10 cellular contexts compared by ENCODE assay signal in the genomic region with DNA sequence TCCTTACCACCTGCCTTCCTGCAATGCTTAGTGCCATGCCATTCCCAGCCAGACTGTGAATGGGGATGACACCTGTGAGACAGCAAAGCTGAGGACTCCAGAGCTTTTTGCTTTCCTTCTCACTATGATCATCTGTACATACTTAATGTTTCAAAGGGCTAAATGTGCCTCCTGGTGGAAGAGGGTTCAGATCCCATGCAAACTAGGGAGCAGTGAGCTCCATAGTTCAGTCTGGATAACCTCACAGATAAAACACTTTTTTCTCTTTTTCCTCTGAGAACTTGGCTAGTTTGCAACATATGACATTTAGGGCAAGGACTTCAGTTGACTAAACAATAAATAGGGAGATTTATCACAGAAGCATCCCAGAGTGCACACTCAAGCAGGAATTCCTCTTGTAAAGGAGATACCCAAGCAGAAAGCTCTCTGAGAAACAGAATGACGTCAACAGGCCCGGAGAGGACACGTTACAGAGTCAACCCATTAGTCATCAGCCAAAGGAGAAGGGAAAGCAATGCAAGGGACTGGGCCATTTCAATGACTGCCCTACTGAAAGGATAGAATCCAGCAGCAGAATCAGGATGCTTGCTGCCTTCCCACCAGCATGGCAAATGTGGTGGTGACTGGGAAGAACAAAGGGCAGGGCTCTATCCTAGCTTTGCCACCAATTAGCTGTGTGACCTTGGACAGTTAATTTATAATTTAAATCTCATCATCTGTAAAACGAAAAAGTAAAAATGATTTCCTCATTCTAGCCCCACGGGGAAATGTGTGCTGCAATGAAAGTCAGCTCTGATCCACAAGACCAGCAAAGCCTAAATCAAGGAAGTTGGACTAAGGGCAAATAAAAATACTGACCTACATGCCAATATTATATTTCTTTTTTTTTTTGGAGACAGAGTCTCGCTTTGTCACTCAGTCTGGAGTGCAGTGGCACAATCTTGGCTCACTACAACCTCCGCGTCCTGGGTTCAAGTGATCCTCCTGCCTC.
DNase-seq lines count a peak whose midpoint lies in the region; ATAC-seq, FAIRE-seq and TF ChIP-seq lines count a peak whose summit lies in the region.
"Had no signal": no experiment of that assay in that cellular context is flagged by ENCODE, and none has a peak within 500 bp of the region (broad histone marks: within the 10 kb centered on the region; RNA-seq: fewer than 3 reads in every experiment).

No MANE protein-coding gene starts in this region.

- no peak for DNase-seq in CD4-positive, CD25-positive, alpha-beta regulatory T cell
- DNase-seq in SK-N-SH (no peak), foreskin fibroblast (peak; percentile 78 to 80), psoas muscle (peak in 1 of 2 donors; percentile 24), NCI-H2029 treated with DMSO at 0.1 percent for 48 hours (lab: John Stamatoyannopoulos, UW) (no peak), MM.1S (no peak), COLO668 (lab: John Stamatoyannopoulos, UW; ENCODE audit: unreplicated experiment) (no peak), GM12891 (ENCODE audit: insufficient read length, low spot score) (no peak)
- DNase-seq: amygdala had no signal

- no peak overlapping the region for H3K4me3 Mint-ChIP-seq in CD4-positive, CD25-positive, alpha-beta regulatory T cell

- H3K27me3 Mint-ChIP-seq in CD4-positive, CD25-positive, alpha-beta regulatory T cell, result no peaks in the 10 kb centered on the region

- H3K27ac ChIP-seq in CD4-positive, CD25-positive, alpha-beta regulatory T cell (ENCODE audit: insufficient read depth, low read length, poor library complexity, severe bottlenecking), result no peak overlapping the region
- H3K27ac ChIP-seq in SK-N-SH (ENCODE audit: low read depth in 2 of 2, low read length in 1 of 2), result peak overlapping the region in 1 of 2 experiments; percentile 89; a peak in 2 of 4 replicates
- peak overlapping the region; percentile 10 for H3K27ac ChIP-seq in psoas muscle
- no peak overlapping the region for H3K27ac ChIP-seq in MM.1S (ENCODE audit: low read length)
- H3K27ac ChIP-seq: SK-N-MC had no signal

- H3K4me2 ChIP-seq in SK-N-SH, result no peak overlapping the region
- no peak overlapping the region for H3K4me2 ChIP-seq in MM.1S (ENCODE audit: low read depth, low read length)

- H3K9me2 ChIP-seq in SK-N-SH (no peaks in the 10 kb centered on the region), MM.1S (replicated peaks; ENCODE audit: insufficient read depth, low read length) (no peaks in the 10 kb centered on the region)

- no peaks in the 10 kb centered on the region for H3K9me3 ChIP-seq in CD4-positive, CD25-positive, alpha-beta regulatory T cell (ENCODE audit: control insufficient read depth in 2 of 2, low read length in 2 of 2)
- H3K9me3 ChIP-seq in SK-N-SH (no peaks in the 10 kb centered on the region), psoas muscle (no peaks in the 10 kb centered on the region), MM.1S (replicated peaks; ENCODE audit: insufficient read depth, low read length) (no peaks in the 10 kb centered on the region)

- H3F3A ChIP-seq in SK-N-SH (replicated peaks; ENCODE audit: insufficient read depth) (peaks cover 23% of the 10 kb centered on the region), MM.1S (ENCODE audit: insufficient read depth, low read length) (no peaks in the 10 kb centered on the region)

- no peak overlapping the region for H3K4me3 ChIP-seq in CD4-positive, CD25-positive, alpha-beta regulatory T cell (ENCODE audit: low read depth, low read length)
- H3K4me3 ChIP-seq in SK-N-SH (ENCODE audit: low read depth in 2 of 2, low read length in 1 of 2), result no peak overlapping the region
- no peak overlapping the region for H3K4me3 ChIP-seq in foreskin fibroblast (ENCODE audit: low read depth in 1 of 2, low read length in 2 of 2)
- no peak overlapping the region for H3K4me3 ChIP-seq in psoas muscle
- H3K4me3 ChIP-seq in MM.1S (ENCODE audit: low read length), result no peak overlapping the region
- H3K4me3 ChIP-seq: SK-N-MC had no signal

- no peak for ATAC-seq in CD4-positive, CD25-positive, alpha-beta regulatory T cell (ENCODE audit: low read depth in 2 of 2)
- peak; percentile 27 to 80 (median 71) for ATAC-seq in psoas muscle

- intact Hi-C loops in psoas muscle (cut with DNase I), result no loop called here

- TF ChIP-seq EP300 in SK-N-SH (IDR thresholded peaks at IDR 0.05; ENCODE audit: borderline replicate concordance in 1 of 2, low read depth in 1 of 2, low read length in 1 of 2), result peak in 1 of 2 experiments; percentile 33; a peak in 1 of 4 replicates

- POLR2A ChIA-PET in SK-N-SH (lab: Yijun Ruan, JAX), result no interaction called here

- H3K27me3 ChIP-seq in CD4-positive, CD25-positive, alpha-beta regulatory T cell (ENCODE audit: control insufficient read depth, insufficient read depth, low read length), result no peaks in the 10 kb centered on the region
- H3K27me3 ChIP-seq in SK-N-SH (ENCODE audit: insufficient read depth) (no peaks in the 10 kb centered on the region), psoas muscle (ENCODE audit: insufficient read depth in 3 of 3, low read length in 2 of 3) (no peaks in the 10 kb centered on the region), MM.1S (replicated peaks; ENCODE audit: insufficient read depth, low read length) (no peaks in the 10 kb centered on the region)

- H3K36me3 Mint-ChIP-seq in CD4-positive, CD25-positive, alpha-beta regulatory T cell, result peaks cover 34% of the 10 kb centered on the region

- H3K36me3 ChIP-seq in CD4-positive, CD25-positive, alpha-beta regulatory T cell (ENCODE audit: control insufficient read depth, insufficient read depth, low read length), result peaks cover 74% of the 10 kb centered on the region
- H3K36me3 ChIP-seq in SK-N-SH (replicated peaks in 1 of 2; ENCODE audit: control insufficient read depth in 1 of 2, insufficient read depth in 2 of 2, low read length in 1 of 2) (peaks cover 20 to 24% of the 10 kb centered on the region in 2 experiments), psoas muscle (ENCODE audit: insufficient read depth in 1 of 2, low read depth in 1 of 2) (peaks cover 6 to 70% of the 10 kb centered on the region in 2 donors), MM.1S (replicated peaks; ENCODE audit: insufficient read depth, low read length) (no peaks in the 10 kb centered on the region)

- peak; percentile 35 for TF ChIP-seq CTCF in SK-N-SH (IDR thresholded peaks at IDR 0.05)
- peak; percentile 5 for TF ChIP-seq CTCF in foreskin fibroblast (IDR thresholded peaks at IDR 0.05; ENCODE audit: low read depth, low read length)
- no peak for TF ChIP-seq CTCF in psoas muscle (IDR thresholded peaks at IDR 0.05)
- TF ChIP-seq CTCF in MM.1S (IDR thresholded peaks at IDR 0.05; ENCODE audit: low read length), result no peak

- FAIRE-seq in GM12891 (lab: Jason Lieb, UNC), result no peak

- no peak for TF ChIP-seq RAD21 in SK-N-SH (IDR thresholded peaks at IDR 0.05; ENCODE audit: low read length)

- H3K9ac ChIP-seq in SK-N-SH, result peak overlapping the region; percentile 16; the same call in 1 of the 2 replicates
- no peak overlapping the region for H3K9ac ChIP-seq in MM.1S (ENCODE audit: low read length)

- peaks cover 0 to 10% (median 5%) of the 10 kb centered on the region in 4 donors for H3K4me1 Mint-ChIP-seq in CD4-positive, CD25-positive, alpha-beta regulatory T cell

- no peaks in the 10 kb centered on the region for H3K4me1 ChIP-seq in CD4-positive, CD25-positive, alpha-beta regulatory T cell (ENCODE audit: control insufficient read depth, insufficient read depth, low read length, poor library complexity, severe bottlenecking)
- H3K4me1 ChIP-seq in SK-N-SH (ENCODE audit: control insufficient read depth in 1 of 2, insufficient read depth in 2 of 2, low read depth in 1 of 2, low read length in 1 of 2), result peaks cover 10 to 11% of the 10 kb centered on the region in 2 experiments; a peak in 3 of 4 replicates
- no peaks in the 10 kb centered on the region for H3K4me1 ChIP-seq in psoas muscle
- no peaks in the 10 kb centered on the region for H3K4me1 ChIP-seq in MM.1S (ENCODE audit: low read length)

- 64% methylated on average over 8 of the region's 8 CpGs for WGBS in SK-N-SH (ENCODE audit: low lambda C conversion rate)
- 77 to 85% (median 78%) methylated on average over 8 of the region's 8 CpGs for WGBS in psoas muscle, 3 donors

- H4K20me1 ChIP-seq in SK-N-SH (ENCODE audit: insufficient read depth), result no peaks in the 10 kb centered on the region
- no peaks in the 10 kb centered on the region for H4K20me1 ChIP-seq in MM.1S (ENCODE audit: insufficient read depth, low read length)

- no peaks in the 10 kb centered on the region; the same call in 1 of the 2 replicates for H3K79me2 ChIP-seq in SK-N-SH (ENCODE audit: insufficient read depth)
- H3K79me2 ChIP-seq in MM.1S (ENCODE audit: low read length), result no peaks in the 10 kb centered on the region

- CTCF ChIA-PET in SK-N-SH (lab: Yijun Ruan, JAX), result interaction anchor here (0.6 to 1.4 kb wide), 4 partner anchors 16 to 47 kb away, joined by 3 to 4 read pairs (median 3); no protein-coding TSS in a partner anchor

- H3K27ac Mint-ChIP-seq in CD4-positive, CD25-positive, alpha-beta regulatory T cell, result peak overlapping the region in 2 of 3 donors; percentile 33 to 65

- no peaks in the 10 kb centered on the region for H3K9me3 Mint-ChIP-seq in CD4-positive, CD25-positive, alpha-beta regulatory T cell

- no peak overlapping the region for H2AFZ ChIP-seq in SK-N-SH (ENCODE audit: low read depth)
- no peak overlapping the region for H2AFZ ChIP-seq in MM.1S (ENCODE audit: low read length)

- no peak for TF ChIP-seq POLR2A in GM12891 (IDR thresholded peaks at IDR 0.05; ENCODE audit: low read depth, low read length)

TF ChIP-seq in SK-N-SH, 30 proteins besides CTCF, POLR2A, EP300 and RAD21 (continues in another document):
- peak; percentile 51; the same call in 1 of the 2 replicates for TF ChIP-seq TCF12 (IDR thresholded peaks at IDR 0.05)
- TF ChIP-seq, protein P1, sequence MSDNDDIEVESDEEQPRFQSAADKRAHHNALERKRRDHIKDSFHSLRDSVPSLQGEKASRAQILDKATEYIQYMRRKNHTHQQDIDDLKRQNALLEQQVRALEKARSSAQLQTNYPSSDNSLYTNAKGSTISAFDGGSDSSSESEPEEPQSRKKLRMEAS (IDR thresholded peaks at IDR 0.05; ENCODE audit: low read depth), result 0 out of 2 replicates have a peak, but pooled peaks have one; percentile 31

TF ChIP-seq in GM12891, 5 proteins besides CTCF, POLR2A, EP300 and RAD21:
- TF ChIP-seq POU2F2 (IDR thresholded peaks at IDR 0.05; ENCODE audit: low read depth, low read length) (no peak), SPI1 (IDR thresholded peaks at IDR 0.05; ENCODE audit: low read depth, low read length) (no peak), TAF1 (IDR thresholded peaks at IDR 0.05; ENCODE audit: low read depth, low read length) (no peak), PAX5 (IDR thresholded peaks at IDR 0.05; ENCODE audit: insufficient read depth, low read length, severe bottlenecking) (no peak), POLR2AphosphoS5 (IDR thresholded peaks at IDR 0.05; ENCODE audit: low read depth, low read length) (no peak)

Comparison
In these comparisons a context has a peak if more than half of its experiments do, and no peak if none do; other contexts are left out.
1. ATAC-seq: peak in psoas muscle (4 of 4); none in CD4-positive, CD25-positive, alpha-beta regulatory T cell (0 of 2).
2. DNase-seq: peak in foreskin fibroblast (2 of 2); none in CD4-positive, CD25-positive, alpha-beta regulatory T cell (0 of 3), SK-N-SH (single experiment), NCI-H2029 treated with DMSO at 0.1 percent for 48 hours (single experiment), MM.1S (single experiment), COLO668 (single experiment) and GM12891 (single experiment).
3. CTCF ChIP-seq: peak in SK-N-SH (single experiment) and foreskin fibroblast (single experiment); none in psoas muscle (single experiment) and MM.1S (single experiment).